11 cellular contexts compared by ENCODE assay signal in genomic region chr4:150072906-150073714, GRCh38. TPM values are rescaled to one million over a fixed set of nuclear protein-coding genes. Genes with fewer than 3 reads are reported as not detected.
DNase-seq lines count a peak whose midpoint lies in the region; ATAC-seq and TF ChIP-seq lines count a peak whose summit lies in the region.
"Had no signal": no experiment of that assay in that cellular context is flagged by ENCODE, and none has a peak within 500 bp of the region (broad histone marks: within the 10 kb centered on the region; RNA-seq: fewer than 3 reads in every experiment).

No MANE protein-coding gene starts in this region.

- H3K23me2 ChIP-seq in H9 (ENCODE audit: insufficient read length, low read depth, low read length, poor library complexity, severe bottlenecking) = no peaks in the 10 kb centered on the region

- no peak for TF ChIP-seq POLR2A in gastroesophageal sphincter (IDR thresholded peaks at IDR 0.05)

- H3K4me1 ChIP-seq in HEK293 (ENCODE audit: control insufficient read depth, insufficient read depth, low read length) (peaks cover 14% of the 10 kb centered on the region), gastroesophageal sphincter (peaks cover 4 to 32% (median 9%) of the 10 kb centered on the region in 3 donors), H9 (ENCODE audit: insufficient read depth, low read length) (no peaks in the 10 kb centered on the region)

- H2BK15ac ChIP-seq in H9 (ENCODE audit: low read depth, low read length) = no peak overlapping the region

- H2AK5ac ChIP-seq in H9 (ENCODE audit: insufficient read length, low read length) = no peak overlapping the region

- no peak for TF ChIP-seq EP300 in gastroesophageal sphincter (IDR thresholded peaks at IDR 0.05)

- CTCF ChIA-PET in HEK293 (lab: Yijun Ruan, JAX) = no interaction called here

- H3K4me3 ChIP-seq in HEK293 (ENCODE audit: low read depth, low read length) = no peak overlapping the region
- H3K4me3 ChIP-seq in gastroesophageal sphincter = no peak overlapping the region
- H3K4me3 ChIP-seq: tibial artery had no signal

- no peak overlapping the region for H2BK20ac ChIP-seq in H9 (ENCODE audit: low read depth, low read length, poor library complexity, severe bottlenecking)

- H3K27ac Mint-ChIP-seq in H9 = no peak overlapping the region

- 36% methylated on average over 2 of the region's 2 CpGs for WGBS in gastroesophageal sphincter (ENCODE audit: low coverage in 1 of 2), 2 donors
- no CpG with 5 or more reads among the region's 2 CpGs for WGBS in H9 (ENCODE audit: extremely low coverage, insufficient read length, low lambda C conversion rate)

- DNase-seq in amniotic stem cell (lab: John Stamatoyannopoulos, UW) (peak; percentile 68), superior temporal gyrus (ENCODE audit: extremely low spot score) (peak; percentile 71), DMS53 treated with DMSO at 0.1 percent for 48 hours (lab: John Stamatoyannopoulos, UW; ENCODE audit: unreplicated experiment) (no peak), H9 (no peak)
- no peak for DNase-seq in stimulated activated CD8-positive, alpha-beta memory T cell treated with anti-CD3 and anti-CD28 coated beads, Interleukin-4, amount 100 ng/mL, for 48 hours
- DNase-seq: activated CD4-positive, alpha-beta T cell treated with anti-CD3 and anti-CD28 coated beads for 48 hours; NCI-H69; occipital lobe; tibial artery had no signal

- no peaks in the 10 kb centered on the region for H3K9me3 ChIP-seq in HEK293 (ENCODE audit: control insufficient read depth, insufficient read depth, low read depth, low read length)
- H3K9me3 ChIP-seq in gastroesophageal sphincter = no peaks in the 10 kb centered on the region
- no peaks in the 10 kb centered on the region for H3K9me3 ChIP-seq in H9 (ENCODE audit: control insufficient read depth, low read depth, low read length)
- H3K9me3 ChIP-seq: tibial artery had no signal

- H3K36me3 ChIP-seq in HEK293 (ENCODE audit: control insufficient read depth in 2 of 2, insufficient read depth in 1 of 2, low read length in 2 of 2) = no peaks in the 10 kb centered on the region
- no peaks in the 10 kb centered on the region for H3K36me3 ChIP-seq in gastroesophageal sphincter
- H3K36me3 ChIP-seq: tibial artery had no signal

- H3K79me2 ChIP-seq in H9 (ENCODE audit: insufficient read depth, low read length) = no peaks in the 10 kb centered on the region

- H4K5ac ChIP-seq in H9 (ENCODE audit: insufficient read length, low read depth, low read length) = no peak overlapping the region

- no peak overlapping the region for H3K14ac ChIP-seq in H9 (ENCODE audit: insufficient read depth, low read length)

- H3K9me3 Mint-ChIP-seq in H9 = no peaks in the 10 kb centered on the region; a peak in 1 of 5 replicates

- H3K4me2 ChIP-seq in H9 (ENCODE audit: insufficient read depth, insufficient read length, low read length) = no peak overlapping the region

- H3K56ac ChIP-seq in H9 (ENCODE audit: insufficient read length, low read depth, low read length) = no peak overlapping the region

- no peaks in the 10 kb centered on the region for H3K27me3 ChIP-seq in gastroesophageal sphincter
- no peaks in the 10 kb centered on the region for H3K27me3 ChIP-seq in H9 (ENCODE audit: insufficient read depth, low read length)
- H3K27me3 ChIP-seq: tibial artery had no signal

- H2BK120ac ChIP-seq in H9 (ENCODE audit: low read depth, low read length, poor library complexity, severe bottlenecking) = no peak overlapping the region

- H2AFZ ChIP-seq in H9 (ENCODE audit: low read length) = no peak overlapping the region

- H4K8ac ChIP-seq in H9 (replicated peaks; ENCODE audit: insufficient read length, low read depth, low read length) = no peak overlapping the region

- no peak overlapping the region for H4K91ac ChIP-seq in H9 (ENCODE audit: insufficient read length, low read depth, low read length)

- H3K4ac ChIP-seq in H9 (ENCODE audit: low read depth, low read length) = no peak overlapping the region

- no peaks in the 10 kb centered on the region for H3K79me1 ChIP-seq in H9 (ENCODE audit: insufficient read depth, low read depth, low read length, poor library complexity, severe bottlenecking)

- POLR2A ChIA-PET in HEK293 (lab: Yijun Ruan, JAX) = no interaction called here

- H3K36me3 Mint-ChIP-seq in H9 (ENCODE audit: insufficient read depth in 1 of 3, low read depth in 3 of 3) = no peaks in the 10 kb centered on the region

- H2BK12ac ChIP-seq in H9 (ENCODE audit: insufficient read length, low read depth, low read length) = no peak overlapping the region

- no peak overlapping the region for H2BK5ac ChIP-seq in H9 (ENCODE audit: insufficient read length, low read length)

- H3K27me3 Mint-ChIP-seq in H9 (ENCODE audit: low read depth) = peaks cover 40% of the 10 kb centered on the region

- no peak overlapping the region for H3K18ac ChIP-seq in H9 (ENCODE audit: insufficient read length, low read depth, low read length)

- peaks cover 2 to 6% of the 10 kb centered on the region in 2 experiments for H3K4me1 Mint-ChIP-seq in H9

- no peak overlapping the region for H3T11ph ChIP-seq in H9 (ENCODE audit: low read length)

- peak; percentile 77 for ATAC-seq in gastroesophageal sphincter

- H3K27ac ChIP-seq in HEK293 (ENCODE audit: extremely low read depth, low read depth, low read length) = no peak overlapping the region
- peak overlapping the region; percentile 69 to 80 (median 74) for H3K27ac ChIP-seq in gastroesophageal sphincter
- H3K27ac ChIP-seq in H9 (ENCODE audit: insufficient read length, low read depth, low read length) = no peak overlapping the region

- H3K4me3 Mint-ChIP-seq in H9 = no peak overlapping the region

- H4K20me1 ChIP-seq in H9 (ENCODE audit: control insufficient read depth, insufficient read depth, insufficient read length) = no peaks in the 10 kb centered on the region

- TF ChIP-seq CTCF in HEK293 (tag by site-specific recombination; IDR thresholded peaks at IDR 0.05) = no peak
- TF ChIP-seq CTCF in gastroesophageal sphincter (IDR thresholded peaks at IDR 0.05) = no peak
- TF ChIP-seq CTCF in H9 (conservative IDR thresholded peaks at IDR 0.05) = no peak

- no peak overlapping the region for H3K23ac ChIP-seq in H9 (ENCODE audit: insufficient read length, low read depth, low read length)

- H3K9ac ChIP-seq in H9 (ENCODE audit: extremely low read depth, insufficient read length, low read length) = no peak overlapping the region

TF ChIP-seq in HEK293, 187 proteins besides CTCF, POLR2A, EP300 and RAD21:
- TF ChIP-seq ZNF335 (tag by site-specific recombination; conservative IDR thresholded peaks at IDR 0.05) = 0 out of 2 replicates have a peak, but pooled peaks have one; percentile 3
- no peak for TF ChIP-seq BCL11B (tag by site-specific recombination; IDR thresholded peaks at IDR 0.05; ENCODE audit: low read depth)
- TF ChIP-seq ZNF449 (tag by site-specific recombination; IDR thresholded peaks at IDR 0.05) = no peak

RNA-seq across cellular contexts. Expression of gene DCLK2, which starts 5.1 kb away (rescaled TPM):
- total RNA-seq in gastroesophageal sphincter = 10 to 100 TPM; 17.1 to 33.0 (median 19.7) TPM
- total RNA-seq in H9 (2021) = 0.33 and 0.39 TPM in 2 replicates

Comparison
In these comparisons a context has a peak if more than half of its experiments do, and no peak if none do; other contexts are left out.
1. H3K27ac ChIP-seq: peak in gastroesophageal sphincter (4 of 4); none in HEK293 (single experiment) and H9 (single experiment).
2. DNase-seq: peak in amniotic stem cell (single experiment) and superior temporal gyrus (single experiment); none in DMS53 treated with DMSO at 0.1 percent for 48 hours (single experiment), H9 (single experiment) and stimulated activated CD8-positive, alpha-beta memory T cell treated with anti-CD3 and anti-CD28 coated beads, Interleukin-4, amount 100 ng/mL, for 48 hours (single experiment).
3. RNA of gene DCLK2, which starts 5.1 kb away (total RNA-seq): 17.1 to 33.0 TPM in gastroesophageal sphincter; 0.33 to 0.39 TPM in H9; every median in the first group is over 10 times any median in the second.